In the genomic region with DNA sequence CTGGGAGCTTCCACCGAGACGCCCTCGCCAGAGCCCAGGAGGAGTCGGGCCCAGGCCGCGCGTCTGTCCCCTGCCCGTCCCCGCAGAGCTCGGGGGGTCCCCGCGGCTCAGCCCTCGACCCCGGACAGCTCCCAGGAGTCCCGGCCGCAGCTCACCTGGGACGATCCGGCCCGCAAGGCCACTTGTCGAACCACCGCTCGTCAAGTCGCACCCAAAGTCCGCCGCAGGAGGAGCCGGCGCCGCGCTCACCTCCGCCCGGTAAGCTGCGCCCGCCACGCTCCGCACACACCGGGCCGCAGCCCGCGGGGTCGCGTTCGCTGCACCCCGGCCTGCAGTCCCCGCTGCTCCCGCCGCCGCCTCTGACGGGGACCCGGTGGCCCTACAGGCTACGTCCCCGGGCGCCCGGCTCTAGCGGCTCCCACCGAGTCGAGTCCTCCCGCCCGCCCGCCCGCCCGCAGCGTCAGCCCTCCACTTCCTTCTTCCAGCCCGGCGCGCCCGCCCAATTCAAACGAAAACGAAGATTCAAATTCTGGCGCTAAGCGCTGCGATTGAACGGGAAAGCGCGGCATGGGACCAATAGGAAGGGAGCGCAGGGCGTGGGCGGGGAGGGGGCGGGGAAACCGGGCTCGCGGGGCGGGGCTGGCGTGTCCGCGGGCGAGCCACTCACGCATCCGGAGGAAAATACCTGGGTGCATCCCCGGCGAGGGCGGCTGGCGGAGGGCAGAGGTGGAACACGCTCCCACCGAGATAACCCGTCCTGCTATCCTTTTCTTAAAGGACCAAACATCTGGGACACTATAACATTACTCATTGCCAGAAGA, we compare ENCODE assay signal across 8 cellular contexts. TPM values are rescaled to one million over a fixed set of nuclear protein-coding genes. Genes with fewer than 3 reads are reported as not detected.
DNase-seq lines count a peak whose midpoint lies in the region; ATAC-seq and TF ChIP-seq lines count a peak whose summit lies in the region.

A gene with protein sequence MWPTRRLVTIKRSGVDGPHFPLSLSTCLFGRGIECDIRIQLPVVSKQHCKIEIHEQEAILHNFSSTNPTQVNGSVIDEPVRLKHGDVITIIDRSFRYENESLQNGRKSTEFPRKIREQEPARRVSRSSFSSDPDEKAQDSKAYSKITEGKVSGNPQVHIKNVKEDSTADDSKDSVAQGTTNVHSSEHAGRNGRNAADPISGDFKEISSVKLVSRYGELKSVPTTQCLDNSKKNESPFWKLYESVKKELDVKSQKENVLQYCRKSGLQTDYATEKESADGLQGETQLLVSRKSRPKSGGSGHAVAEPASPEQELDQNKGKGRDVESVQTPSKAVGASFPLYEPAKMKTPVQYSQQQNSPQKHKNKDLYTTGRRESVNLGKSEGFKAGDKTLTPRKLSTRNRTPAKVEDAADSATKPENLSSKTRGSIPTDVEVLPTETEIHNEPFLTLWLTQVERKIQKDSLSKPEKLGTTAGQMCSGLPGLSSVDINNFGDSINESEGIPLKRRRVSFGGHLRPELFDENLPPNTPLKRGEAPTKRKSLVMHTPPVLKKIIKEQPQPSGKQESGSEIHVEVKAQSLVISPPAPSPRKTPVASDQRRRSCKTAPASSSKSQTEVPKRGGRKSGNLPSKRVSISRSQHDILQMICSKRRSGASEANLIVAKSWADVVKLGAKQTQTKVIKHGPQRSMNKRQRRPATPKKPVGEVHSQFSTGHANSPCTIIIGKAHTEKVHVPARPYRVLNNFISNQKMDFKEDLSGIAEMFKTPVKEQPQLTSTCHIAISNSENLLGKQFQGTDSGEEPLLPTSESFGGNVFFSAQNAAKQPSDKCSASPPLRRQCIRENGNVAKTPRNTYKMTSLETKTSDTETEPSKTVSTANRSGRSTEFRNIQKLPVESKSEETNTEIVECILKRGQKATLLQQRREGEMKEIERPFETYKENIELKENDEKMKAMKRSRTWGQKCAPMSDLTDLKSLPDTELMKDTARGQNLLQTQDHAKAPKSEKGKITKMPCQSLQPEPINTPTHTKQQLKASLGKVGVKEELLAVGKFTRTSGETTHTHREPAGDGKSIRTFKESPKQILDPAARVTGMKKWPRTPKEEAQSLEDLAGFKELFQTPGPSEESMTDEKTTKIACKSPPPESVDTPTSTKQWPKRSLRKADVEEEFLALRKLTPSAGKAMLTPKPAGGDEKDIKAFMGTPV (N-terminal part only) (minus strand): TSS at position 480 of the 821 bp plus-strand sequence. CDS start 756 bp downstream, outside the sequence.

- peaks cover 18% of the 10 kb centered on the region for H3K4me1 ChIP-seq in upper lobe of right lung

- peak; percentile 84 for ATAC-seq in HG02763 (IDR thresholded peaks at IDR 0.05; ENCODE audit: unreplicated experiment)
- peak; percentile 91 for ATAC-seq in activated naive CD8-positive, alpha-beta T cell treated with anti-CD3 and anti-CD28 coated beads, Interleukin-2, amount 50 U/mL, for 24 hours
- ATAC-seq in left cardiac atrium, result peak; percentile 98
- ATAC-seq in upper lobe of right lung, result peak; percentile 98

- no peaks in the 10 kb centered on the region for H3K9me3 Mint-ChIP-seq in activated naive CD8-positive, alpha-beta T cell treated with anti-CD3 and anti-CD28 coated beads, Interleukin-2, amount 50 U/mL, for 24 hours

- H3K4me1 Mint-ChIP-seq in activated naive CD8-positive, alpha-beta T cell treated with anti-CD3 and anti-CD28 coated beads, Interleukin-2, amount 50 U/mL, for 24 hours, result peaks cover 34% of the 10 kb centered on the region

- H3K4me3 Mint-ChIP-seq in activated naive CD8-positive, alpha-beta T cell treated with anti-CD3 and anti-CD28 coated beads, Interleukin-2, amount 50 U/mL, for 24 hours, result peak within 1 kb of the TSS; percentile 96

- TF ChIP-seq CTCF in GM13976 (IDR thresholded peaks at IDR 0.05; ENCODE audit: borderline replicate concordance, control extremely low read depth, extremely low read depth, insufficient read depth, missing control alignments) (no peak), upper lobe of right lung (IDR thresholded peaks at IDR 0.05) (no peak)

- intact Hi-C loops in left cardiac atrium (cut with DNase I) (no loop called here), posterior vena cava (cut with DNase I) (loop anchor here in 1 of 2 donors (1.0 kb wide), 1 partner anchor 31 kb away; no protein-coding TSS in a partner anchor), upper lobe of right lung (cut with DNase I) (no loop called here)

- H3K36me3 ChIP-seq in upper lobe of right lung, result no peaks in the 10 kb centered on the region

- in situ Hi-C loops in GM13976 (cut with MboI; ENCODE audit: low sequenced_read_pairs, unreplicated experiment), result no loop called here

- H3K36me3 Mint-ChIP-seq in activated naive CD8-positive, alpha-beta T cell treated with anti-CD3 and anti-CD28 coated beads, Interleukin-2, amount 50 U/mL, for 24 hours (ENCODE audit: low read depth), result peaks cover 39% of the 10 kb centered on the region

- H3K27me3 Mint-ChIP-seq in activated naive CD8-positive, alpha-beta T cell treated with anti-CD3 and anti-CD28 coated beads, Interleukin-2, amount 50 U/mL, for 24 hours, result peaks cover 20% of the 10 kb centered on the region

- H3K4me3 ChIP-seq in upper lobe of right lung, result peak within 1 kb of the TSS; percentile 59

- H3K27ac ChIP-seq in upper lobe of right lung, result no peak within 1 kb of the TSS

- DNase-seq in GM13976 (ENCODE audit: low spot score) (peak; percentile 97), NCI-H128 (lab: John Stamatoyannopoulos, UW; ENCODE audit: unreplicated experiment) (peak; percentile 71), T follicular helper cell (ENCODE audit: low read depth) (peak; percentile 81), left cardiac atrium (peak; percentile 84), posterior vena cava (ENCODE audit: low spot score) (peak; percentile 94), upper lobe of right lung (peak; percentile 91)
- DNase-seq in activated naive CD8-positive, alpha-beta T cell treated with anti-CD3 and anti-CD28 coated beads, Interleukin-2, amount 50 U/mL, for 24 hours, result peak; percentile 90

- peaks cover 39% of the 10 kb centered on the region for H3K27me3 ChIP-seq in upper lobe of right lung

- H3K27ac Mint-ChIP-seq in activated naive CD8-positive, alpha-beta T cell treated with anti-CD3 and anti-CD28 coated beads, Interleukin-2, amount 50 U/mL, for 24 hours, result peak within 1 kb of the TSS; percentile 83

- H3K9me3 ChIP-seq in upper lobe of right lung, result no peaks in the 10 kb centered on the region

RNA-seq across cellular contexts. Expression of the gene that starts here (rescaled TPM):
- total RNA-seq in left cardiac atrium (1 to 10 TPM in 1 of 2 donors, under 1 TPM in 1; 0.50 to 2.7 TPM), posterior vena cava (1 to 10 TPM in 1 of 2 donors, under 1 TPM in 1; 0.62 to 2.0 TPM), upper lobe of right lung (2.1 TPM)
